ENCODE assay signal across 8 cellular contexts in genomic region chr2:106192752-106193490, GRCh38. TPM values are rescaled to one million over a fixed set of nuclear protein-coding genes. Genes with fewer than 3 reads are reported as not detected.
A peak's percentile ranks its signal among the peaks of the same experiment; 100 is the strongest.
DNase-seq lines count a peak whose midpoint lies in the region; ATAC-seq and TF ChIP-seq lines count a peak whose summit lies in the region.

No MANE protein-coding gene starts in this region.

- no peak for DNase-seq in BE2C
- DNase-seq in NCI-H345 treated with DMSO at 0.1 percent for 48 hours (lab: John Stamatoyannopoulos, UW; ENCODE audit: unreplicated experiment), result peak; percentile 59
- peak; percentile 4 to 8 for DNase-seq in activated CD8-positive, alpha-beta memory T cell treated with anti-CD3 and anti-CD28 coated beads for 1 hour (ENCODE audit: extremely low read depth in 1 of 2, low read depth in 1 of 2)
- peak; percentile 78 to 82 for DNase-seq in thyroid gland

- H3K36me3 ChIP-seq in BE2C (no peaks in the 10 kb centered on the region), esophagus (ENCODE audit: control insufficient read depth in 2 of 2, insufficient read depth in 2 of 2, low read length in 1 of 2) (peaks cover 0 to 3% of the 10 kb centered on the region in 2 donors), neuron (ENCODE audit: insufficient read depth, low read length) (peaks cover 6% of the 10 kb centered on the region), thyroid gland (no peaks in the 10 kb centered on the region)

- peak overlapping the region; percentile 68 for H3K4me3 ChIP-seq in BE2C (ENCODE audit: low read depth, low read length)
- H3K4me3 ChIP-seq in esophagus (ENCODE audit: low read depth in 1 of 2, low read length in 2 of 2), result peak overlapping the region; percentile 79 to 85
- peak overlapping the region; percentile 85 for H3K4me3 ChIP-seq in neuron (ENCODE audit: low read length)
- peak overlapping the region; percentile 54 to 95 (median 87) for H3K4me3 ChIP-seq in thyroid gland (replicated peaks in 1 of 3)

- H2AFZ ChIP-seq in neuron (ENCODE audit: low read depth, low read length), result peak overlapping the region; percentile 89

- peak in 1 of 2 donors; percentile 85 for TF ChIP-seq POLR2A in thyroid gland (IDR thresholded peaks at IDR 0.05)

- peak overlapping the region; percentile 69 to 85 for H3K27ac ChIP-seq in esophagus (ENCODE audit: low read depth in 2 of 2, low read length in 1 of 2)
- peak overlapping the region; percentile 38 to 89 (median 85) for H3K27ac ChIP-seq in thyroid gland

- ATAC-seq in GM18868 (IDR thresholded peaks at IDR 0.05; ENCODE audit: unreplicated experiment), result peak; percentile 62
- peak; percentile 54 for ATAC-seq in HG03095 (IDR thresholded peaks at IDR 0.05; ENCODE audit: unreplicated experiment)

- TF ChIP-seq CTCF in BE2C (IDR thresholded peaks at IDR 0.05; ENCODE audit: low read depth, low read length), result no peak
- no peak for TF ChIP-seq CTCF in thyroid gland (IDR thresholded peaks at IDR 0.05)

- H3K27me3 ChIP-seq in BE2C (no peaks in the 10 kb centered on the region), esophagus (ENCODE audit: control insufficient read depth in 1 of 2, insufficient read depth in 2 of 2, low read length in 2 of 2) (no peaks in the 10 kb centered on the region), neuron (ENCODE audit: insufficient read depth, low read length) (no peaks in the 10 kb centered on the region), thyroid gland (no peaks in the 10 kb centered on the region)

- H3K9me3 ChIP-seq in BE2C (no peaks in the 10 kb centered on the region), esophagus (ENCODE audit: control insufficient read depth in 2 of 2, insufficient read depth in 1 of 2, low read depth in 1 of 2, low read length in 1 of 2) (no peaks in the 10 kb centered on the region), neuron (ENCODE audit: low read length) (peaks cover 4% of the 10 kb centered on the region), thyroid gland (no peaks in the 10 kb centered on the region)

- H3K4me1 ChIP-seq in BE2C, result no peaks in the 10 kb centered on the region
- H3K4me1 ChIP-seq in esophagus (ENCODE audit: control insufficient read depth in 2 of 2, insufficient read depth in 2 of 2, low read length in 1 of 2), result peaks cover 0 to 7% of the 10 kb centered on the region in 2 donors
- peaks cover 26% of the 10 kb centered on the region for H3K4me1 ChIP-seq in neuron (ENCODE audit: insufficient read depth, low read length)
- H3K4me1 ChIP-seq in thyroid gland, result peaks cover 13% of the 10 kb centered on the region in 2 donors

- 2% methylated on average over 14 of the region's 14 CpGs for WGBS in esophagus, 2 donors
- 2 to 3% methylated on average over 11 to 14 of the region's 14 CpGs for WGBS in thyroid gland, 2 donors

- intact Hi-C loops in thyroid gland (cut with DNase I), result no loop called here

RNA-seq across cellular contexts. Expression of gene UXS1, which starts 1.2 kb away (rescaled TPM):
- 42.1 TPM for polyA plus RNA-seq in BE2C (2012; ENCODE audit: insufficient read depth, insufficient read length, low read depth)
- polyA plus RNA-seq in esophagus, result 10 to 100 TPM; 12.0 to 16.5 TPM
- total RNA-seq in thyroid gland, result 10 to 100 TPM; 32.2 to 94.2 (median 36.0) TPM
